23 cellular contexts compared by ENCODE assay signal in the genomic region with DNA sequence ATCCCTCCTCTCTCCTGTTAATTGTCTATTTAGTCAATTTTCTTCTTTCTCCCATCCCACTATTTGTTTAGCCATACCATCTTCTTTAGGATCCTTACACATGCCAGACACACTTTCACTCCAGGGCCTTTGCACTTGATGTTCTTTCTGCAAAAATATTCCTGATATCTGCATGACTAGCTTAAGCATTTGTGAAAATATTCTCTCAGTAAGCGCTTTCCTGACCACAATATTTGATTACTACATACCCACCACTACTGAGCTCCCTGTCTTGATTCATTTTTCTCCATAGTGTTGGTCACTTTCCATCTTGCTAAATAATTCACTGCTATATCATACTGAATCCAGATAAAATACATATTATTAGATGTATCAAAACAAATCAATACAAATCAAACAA.
DNase-seq lines count a peak whose midpoint lies in the region; ATAC-seq and TF ChIP-seq lines count a peak whose summit lies in the region.
"Had no signal": no experiment of that assay in that cellular context is flagged by ENCODE, and none has a peak within 500 bp of the region (broad histone marks: within the 10 kb centered on the region; RNA-seq: fewer than 3 reads in every experiment).

No MANE protein-coding gene starts in this region.

- H3K27ac ChIP-seq in osteoblast (ENCODE audit: low read depth, low read length), result no peak overlapping the region
- no peak overlapping the region for H3K27ac ChIP-seq in PC-3 (ENCODE audit: low read length)
- H3K27ac ChIP-seq: A549, HL-60, Peyer's patch had no signal

- peaks cover 47% of the 10 kb centered on the region for H3K27me3 ChIP-seq in osteoblast (ENCODE audit: insufficient read depth, low read length)
- H3K27me3 ChIP-seq in PC-3 (ENCODE audit: low read length), result no peaks in the 10 kb centered on the region
- H3K27me3 ChIP-seq: Peyer's patch had no signal

- in situ Hi-C loops in astrocyte of the cerebellum (cut with HindIII; ENCODE audit: low sequenced_read_pairs), result no loop called here

- no peak for ATAC-seq in PC-3
- ATAC-seq: A549, HCT116, HepG2 had no signal

- H4K20me1 ChIP-seq in osteoblast (ENCODE audit: insufficient read depth, low read length) (no peaks in the 10 kb centered on the region), PC-3 (ENCODE audit: low read length) (no peaks in the 10 kb centered on the region)

- H3K9ac ChIP-seq in PC-3 (ENCODE audit: low read length), result no peak overlapping the region

- no peak overlapping the region for H3K4me3 ChIP-seq in astrocyte of the cerebellum (ENCODE audit: low read depth, low read length)
- no peak overlapping the region for H3K4me3 ChIP-seq in fibroblast of the aortic adventitia (ENCODE audit: low read depth, low read length)
- H3K4me3 ChIP-seq in osteoblast (ENCODE audit: insufficient read depth, low read length), result no peak overlapping the region
- no peak overlapping the region for H3K4me3 ChIP-seq in PC-3 (ENCODE audit: low read length)
- H3K4me3 ChIP-seq: A549, Peyer's patch had no signal

- no peak for TF ChIP-seq CTCF in astrocyte of the cerebellum (IDR thresholded peaks at IDR 0.05; ENCODE audit: low read depth, low read length, missing control alignments)
- no peak for TF ChIP-seq CTCF in fibroblast of the aortic adventitia (IDR thresholded peaks at IDR 0.05; ENCODE audit: insufficient read depth, low read length)
- TF ChIP-seq CTCF in osteoblast (IDR thresholded peaks at IDR 0.05; ENCODE audit: extremely low read depth, low read depth, low read length), result no peak
- no peak for TF ChIP-seq CTCF in PC-3 (conservative IDR thresholded peaks at IDR 0.05; ENCODE audit: low read depth, low read length)

- H3K4me2 ChIP-seq in osteoblast (ENCODE audit: insufficient read depth, low read length) (no peak overlapping the region), PC-3 (ENCODE audit: low read length) (no peak overlapping the region)
- H3K4me2 ChIP-seq: A549 had no signal

- H3K36me3 ChIP-seq in osteoblast (ENCODE audit: insufficient read depth, low read length), result no peaks in the 10 kb centered on the region
- no peaks in the 10 kb centered on the region for H3K36me3 ChIP-seq in PC-3 (ENCODE audit: low read depth, low read length)
- H3K36me3 ChIP-seq: Peyer's patch had no signal

- POLR2A ChIA-PET in PC-3 (lab: Charles Lee; ENCODE audit: unreplicated experiment), result no interaction called here

- no peaks in the 10 kb centered on the region for H3K4me1 ChIP-seq in osteoblast (ENCODE audit: insufficient read depth, low read length)
- H3K4me1 ChIP-seq in PC-3 (ENCODE audit: insufficient read depth, low read length), result peaks cover 37% of the 10 kb centered on the region
- H3K4me1 ChIP-seq: A549, Peyer's patch had no signal

- H3F3A ChIP-seq in PC-3 (ENCODE audit: low read length, unreplicated experiment), result no peaks in the 10 kb centered on the region

- BruUV-seq in PC-3 (replicated peaks; lab: Mats Ljungman, UMichigan), result no TSS peak

- H3K79me2 ChIP-seq in osteoblast (ENCODE audit: insufficient read depth, low read length) (no peaks in the 10 kb centered on the region), PC-3 (ENCODE audit: low read length) (no peaks in the 10 kb centered on the region)

- H3K9me3 ChIP-seq in osteoblast (ENCODE audit: low read depth, low read length) (no peaks in the 10 kb centered on the region), PC-3 (ENCODE audit: low read length) (no peaks in the 10 kb centered on the region)
- H3K9me3 ChIP-seq: A549, Peyer's patch had no signal

- intact Hi-C loops in PC-3 (cut with micrococcal nuclease), result no loop called here

- H3K9me2 ChIP-seq in PC-3 (replicated peaks; ENCODE audit: low read length), result no peaks in the 10 kb centered on the region

- DNase-seq in ELR (ENCODE audit: low read depth), result peak; percentile 8
- peak; percentile 5 for DNase-seq in astrocyte of the cerebellum (ENCODE audit: low read depth)
- peak; percentile 35 for DNase-seq in fibroblast of the aortic adventitia (ENCODE audit: low read depth)
- DNase-seq in osteoblast (ENCODE audit: insufficient read length, low spot score, missing footprints), result peak; percentile 2
- no peak for DNase-seq in activated CD4-positive, CD25-positive, alpha-beta regulatory T cell treated with anti-CD3 and anti-CD28 coated beads, Interleukin-2, amount 50 U/mL, for 72 hours
- no peak for DNase-seq in PC-3
- no peak for DNase-seq in Kasumi-1 (lab: John Stamatoyannopoulos, UW)
- DNase-seq in COR-L47 (lab: John Stamatoyannopoulos, UW), result no peak
- DNase-seq: CD4-positive, CD25-positive, alpha-beta regulatory T cell; DND-41; GDM1; KBM-7; NCI-H1092 treated with DMSO at 0.1 percent for 48 hours; NCI-H1436 treated with DMSO at 0.1 percent for 48 hours; NCI-H1930; NCI-H345; NCI-H524; NCI-H774; Peyer's patch had no signal

- H2AFZ ChIP-seq in osteoblast (ENCODE audit: low read length) (no peak overlapping the region), PC-3 (ENCODE audit: low read length) (no peak overlapping the region)

- CTCF ChIA-PET in PC-3 (lab: Charles Lee), result no interaction called here

Comparison
In these comparisons a context has a peak if more than half of its experiments do, and no peak if none do; other contexts are left out.
1. DNase-seq: peak in ELR (single experiment), astrocyte of the cerebellum (single experiment), fibroblast of the aortic adventitia (single experiment) and osteoblast (single experiment); none in activated CD4-positive, CD25-positive, alpha-beta regulatory T cell treated with anti-CD3 and anti-CD28 coated beads, Interleukin-2, amount 50 U/mL, for 72 hours (single experiment), PC-3 (single experiment), Kasumi-1 (0 of 2) and COR-L47 (single experiment).